Comparison of ENCODE assay signal across 1 cellular context in the genomic region with DNA sequence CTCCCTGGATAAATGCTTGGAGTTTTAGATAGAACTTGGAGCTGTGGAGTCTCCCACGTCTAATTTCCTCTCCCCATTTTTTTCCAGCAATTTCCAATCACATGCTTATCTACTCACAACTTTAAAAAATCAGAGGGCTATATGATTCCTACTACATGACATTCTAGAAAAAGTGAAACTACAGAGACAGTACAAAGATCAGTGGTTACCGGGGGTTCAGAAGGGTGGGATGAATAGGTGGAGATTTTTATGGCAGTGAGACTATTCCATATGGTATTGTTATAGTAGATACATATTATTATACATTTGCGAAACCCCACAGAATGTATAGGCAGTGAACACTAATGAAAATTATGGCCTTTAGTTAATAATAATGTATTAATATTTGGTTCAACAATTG.
TF ChIP-seq lines count a peak whose summit lies in the region.

No MANE protein-coding gene starts in this region.

TF ChIP-seq in HEK293T, 16 proteins besides CTCF, POLR2A, EP300 and RAD21 (continued from another document):
- TF ChIP-seq LEF1 (IDR thresholded peaks at IDR 0.05; ENCODE audit: borderline replicate concordance) = no peak
- no peak for TF ChIP-seq BHLHE40 (IDR thresholded peaks at IDR 0.05; ENCODE audit: borderline replicate concordance)
- TF ChIP-seq ELF4 (IDR thresholded peaks at IDR 0.05) = no peak
- TF ChIP-seq SP1 (IDR thresholded peaks at IDR 0.05) = no peak
- no peak for TF ChIP-seq CTBP1 (IDR thresholded peaks at IDR 0.05; ENCODE audit: borderline replicate concordance)
- no peak for TF ChIP-seq FOXM1 (IDR thresholded peaks at IDR 0.05; ENCODE audit: borderline replicate concordance)
- no peak for TF ChIP-seq ZNF384 (IDR thresholded peaks at IDR 0.05)
